Comparison of ENCODE assay signal across 24 cellular contexts in genomic region chr2:144361742-144362141, GRCh38.
"Had no signal": no experiment of that assay in that cellular context is flagged by ENCODE, and none has a peak within 500 bp of the region (broad histone marks: within the 10 kb centered on the region; RNA-seq: fewer than 3 reads in every experiment).

No MANE protein-coding gene starts in this region.

- H3K27ac Mint-ChIP-seq: activated naive CD8-positive, alpha-beta T cell; effector memory CD8-positive, alpha-beta T cell; neural progenitor cell; T-helper 2 cell treated with Interferon-gamma antibody and Interleukin-4, amounts not matched to agents 5 μg/mL and 100 μg/mL, for 36 hours had no signal

- H3K27me3 Mint-ChIP-seq: activated naive CD8-positive, alpha-beta T cell; naive B cell had no signal

- H3K9me3 Mint-ChIP-seq: neural progenitor cell; T-helper 2 cell treated with Interferon-gamma antibody and Interleukin-4, amounts not matched to agents 5 μg/mL and 100 μg/mL, for 36 hours had no signal

- H3K4me3 ChIP-seq: body of pancreas, cardiac muscle cell, gastroesophageal sphincter, hepatocyte, neural progenitor cell, right atrium auricular region, spleen, tibial nerve had no signal

- H3K36me3 Mint-ChIP-seq: activated naive CD8-positive, alpha-beta T cell; naive B cell; neural progenitor cell had no signal

- DNase-seq: activated CD4-positive, alpha-beta T cell treated with anti-CD3 and anti-CD28 coated beads for 4 hours; activated CD4-positive, alpha-beta T cell treated with anti-CD3 and anti-CD28 coated beads, Interleukin-2, amount 50 U/mL, for 4 hours; activated CD4-positive, CD25-positive, alpha-beta regulatory T cell; activated effector memory CD4-positive, alpha-beta T cell treated with Interleukin-2 at 50 U/mL for 16 hours; activated naive CD4-positive, alpha-beta T cell treated with Interleukin-2 at 50 U/mL for 16 hours; anterior cingulate cortex; body of pancreas; cerebellar nuclear complex; cortex of kidney; effector memory CD8-positive, alpha-beta T cell; left cardiac atrium; left ventricle myocardium superior; naive B cell; spleen; stimulated activated naive CD4-positive, alpha-beta T cell treated with Interleukin-2 at 50 U/mL for 16 hours; T-helper 1 cell had no signal

- ATAC-seq: body of pancreas; effector memory CD8-positive, alpha-beta T cell; gastroesophageal sphincter; left cardiac atrium; left ventricle myocardium superior had no signal

- H3K4me3 Mint-ChIP-seq: activated naive CD8-positive, alpha-beta T cell; effector memory CD8-positive, alpha-beta T cell; naive B cell; neural progenitor cell; T-helper 2 cell treated with Interferon-gamma antibody and Interleukin-4, amounts not matched to agents 5 μg/mL and 100 μg/mL, for 36 hours had no signal
